8 cellular contexts compared by ENCODE assay signal in genomic region chr19:29277107-29277506, GRCh38.
DNase-seq lines count a peak whose midpoint lies in the region; ATAC-seq lines count a peak whose summit lies in the region.

No MANE protein-coding gene starts in this region.

- H3K4ac ChIP-seq in neuronal stem cell (ENCODE audit: low read length), result no peak overlapping the region

- peak overlapping the region; percentile 71 for H2AFZ ChIP-seq in neuronal stem cell (ENCODE audit: low read length)

- DNase-seq in NCI-H226, result peak; percentile 36
- DNase-seq in activated T-helper 1 cell treated with anti-CD3 and anti-CD28 coated beads, Interleukin-12 subunit alpha, Interleukin-12 subunit beta, Interleukin-2, Interleukin-4 antibody, amounts not matched to agents 30 ng/mL and 10 ng/mL and 1 ng/mL, durations not matched to agents 14 hours and 24 hours and 36 hours (ENCODE audit: low spot score), result peak; percentile 41
- no peak for DNase-seq in neuronal stem cell (ENCODE audit: low spot score)
- DNase-seq in HCEC 1CT, result no peak
- no peak for DNase-seq in NCI-H526 treated with DMSO at 0.1 percent for 48 hours (lab: John Stamatoyannopoulos, UW)
- DNase-seq in NCI-H510A (lab: John Stamatoyannopoulos, UW), result no peak

- H3K23ac ChIP-seq in neuronal stem cell (ENCODE audit: low read depth, low read length, poor library complexity), result no peak overlapping the region

- peaks cover 5% of the 10 kb centered on the region for H3K9me3 Mint-ChIP-seq in activated T-helper 1 cell treated with anti-CD3 and anti-CD28 coated beads, Interleukin-12 subunit alpha, Interleukin-12 subunit beta, Interleukin-2, Interleukin-4 antibody, amounts not matched to agents 30 ng/mL and 10 ng/mL and 1 ng/mL, durations not matched to agents 14 hours and 24 hours and 36 hours

- no CpG with 5 or more reads among the region's 7 CpGs for whole genome bisulfite sequencing in neuronal stem cell (ENCODE audit: extremely low coverage in 2 of 2, insufficient read length in 2 of 2, insufficient replicate concordance in 1 of 2), 2 donors

- H2AK5ac ChIP-seq in neuronal stem cell (ENCODE audit: low read depth, low read length), result no peak overlapping the region

- peaks cover 0 to 3% of the 10 kb centered on the region in 2 donors for H3K4me1 ChIP-seq in neuronal stem cell (ENCODE audit: control insufficient read depth in 2 of 2, insufficient read depth in 1 of 2, low read depth in 1 of 2, low read length in 2 of 2)

- H3K4me3 ChIP-seq in neuronal stem cell (ENCODE audit: low read length in 2 of 2), result no peak overlapping the region

- intact Hi-C loops in activated T-helper 1 cell treated with anti-CD3 and anti-CD28 coated beads, Interleukin-12 subunit alpha, Interleukin-12 subunit beta, Interleukin-2, Interleukin-4 antibody, amounts not matched to agents 30 ng/mL and 10 ng/mL and 1 ng/mL, durations not matched to agents 14 hours and 24 hours and 36 hours (cut with micrococcal nuclease), result no loop called here

- peak overlapping the region; percentile 15 for H3K9ac ChIP-seq in neuronal stem cell (ENCODE audit: low read depth, low read length, poor library complexity)

- no peak overlapping the region for H4K91ac ChIP-seq in neuronal stem cell (ENCODE audit: low read depth, low read length, poor library complexity)

- H3K4me2 ChIP-seq in neuronal stem cell (ENCODE audit: insufficient read depth, low read length, poor library complexity, severe bottlenecking), result no peak overlapping the region

- peaks cover 9% of the 10 kb centered on the region for H3K27me3 Mint-ChIP-seq in activated T-helper 1 cell treated with anti-CD3 and anti-CD28 coated beads, Interleukin-12 subunit alpha, Interleukin-12 subunit beta, Interleukin-2, Interleukin-4 antibody, amounts not matched to agents 30 ng/mL and 10 ng/mL and 1 ng/mL, durations not matched to agents 14 hours and 24 hours and 36 hours (ENCODE audit: insufficient read depth)

- no peak overlapping the region for H3K27ac ChIP-seq in neuronal stem cell (replicated peaks; ENCODE audit: low read length)

- H3K14ac ChIP-seq in neuronal stem cell (ENCODE audit: low read length), result no peak overlapping the region

- H3K27ac Mint-ChIP-seq in activated T-helper 1 cell treated with anti-CD3 and anti-CD28 coated beads, Interleukin-12 subunit alpha, Interleukin-12 subunit beta, Interleukin-2, Interleukin-4 antibody, amounts not matched to agents 30 ng/mL and 10 ng/mL and 1 ng/mL, durations not matched to agents 14 hours and 24 hours and 36 hours, result no peak overlapping the region

- no peak overlapping the region for H3K4me3 Mint-ChIP-seq in activated T-helper 1 cell treated with anti-CD3 and anti-CD28 coated beads, Interleukin-12 subunit alpha, Interleukin-12 subunit beta, Interleukin-2, Interleukin-4 antibody, amounts not matched to agents 30 ng/mL and 10 ng/mL and 1 ng/mL, durations not matched to agents 14 hours and 24 hours and 36 hours

- H2BK12ac ChIP-seq in neuronal stem cell (ENCODE audit: low read length), result no peak overlapping the region

- H3K36me3 Mint-ChIP-seq in activated T-helper 1 cell treated with anti-CD3 and anti-CD28 coated beads, Interleukin-12 subunit alpha, Interleukin-12 subunit beta, Interleukin-2, Interleukin-4 antibody, amounts not matched to agents 30 ng/mL and 10 ng/mL and 1 ng/mL, durations not matched to agents 14 hours and 24 hours and 36 hours (ENCODE audit: low read depth), result no peaks in the 10 kb centered on the region

- no peaks in the 10 kb centered on the region for H3K79me1 ChIP-seq in neuronal stem cell (ENCODE audit: low read depth, low read length)

- no peak overlapping the region for H4K8ac ChIP-seq in neuronal stem cell (ENCODE audit: low read depth, low read length)

- H3K9me3 ChIP-seq in neuronal stem cell (replicated peaks in 1 of 2; ENCODE audit: control insufficient read depth in 2 of 2, insufficient read depth in 1 of 2, low read depth in 1 of 2, low read length in 2 of 2), result no peaks in the 10 kb centered on the region

- H3K18ac ChIP-seq in neuronal stem cell (ENCODE audit: low read length), result no peak overlapping the region

- H3K27me3 ChIP-seq in neuronal stem cell (ENCODE audit: control insufficient read depth in 3 of 3, insufficient read depth in 3 of 3, low read depth in 1 of 3, low read length in 3 of 3), result no peaks in the 10 kb centered on the region

- H2BK15ac ChIP-seq in neuronal stem cell (ENCODE audit: low read length), result no peak overlapping the region

- peak; percentile 82 for ATAC-seq in GM18499 (IDR thresholded peaks at IDR 0.05; ENCODE audit: insufficient read depth, unreplicated experiment)
- ATAC-seq in HG02623 (IDR thresholded peaks at IDR 0.05; ENCODE audit: unreplicated experiment), result peak; percentile 96

- H3K4me1 Mint-ChIP-seq in activated T-helper 1 cell treated with anti-CD3 and anti-CD28 coated beads, Interleukin-12 subunit alpha, Interleukin-12 subunit beta, Interleukin-2, Interleukin-4 antibody, amounts not matched to agents 30 ng/mL and 10 ng/mL and 1 ng/mL, durations not matched to agents 14 hours and 24 hours and 36 hours (ENCODE audit: low read depth), result peaks cover 16% of the 10 kb centered on the region

- H3K36me3 ChIP-seq in neuronal stem cell (replicated peaks in 1 of 2; ENCODE audit: control insufficient read depth in 2 of 2, insufficient read depth in 2 of 2, low read length in 2 of 2), result no peaks in the 10 kb centered on the region

- no peak overlapping the region for H2BK5ac ChIP-seq in neuronal stem cell (ENCODE audit: low read length)

- H2BK120ac ChIP-seq in neuronal stem cell (ENCODE audit: low read depth, low read length), result no peak overlapping the region

Comparison
In these comparisons a context has a peak if more than half of its experiments do, and no peak if none do; other contexts are left out.
1. DNase-seq: peak in NCI-H226 (single experiment) and activated T-helper 1 cell treated with anti-CD3 and anti-CD28 coated beads, Interleukin-12 subunit alpha, Interleukin-12 subunit beta, Interleukin-2, Interleukin-4 antibody, amounts not matched to agents 30 ng/mL and 10 ng/mL and 1 ng/mL, durations not matched to agents 14 hours and 24 hours and 36 hours (single experiment); none in neuronal stem cell (single experiment), HCEC 1CT (single experiment), NCI-H526 treated with DMSO at 0.1 percent for 48 hours (single experiment) and NCI-H510A (single experiment).